8 cellular contexts compared by ENCODE assay signal in the genomic region with DNA sequence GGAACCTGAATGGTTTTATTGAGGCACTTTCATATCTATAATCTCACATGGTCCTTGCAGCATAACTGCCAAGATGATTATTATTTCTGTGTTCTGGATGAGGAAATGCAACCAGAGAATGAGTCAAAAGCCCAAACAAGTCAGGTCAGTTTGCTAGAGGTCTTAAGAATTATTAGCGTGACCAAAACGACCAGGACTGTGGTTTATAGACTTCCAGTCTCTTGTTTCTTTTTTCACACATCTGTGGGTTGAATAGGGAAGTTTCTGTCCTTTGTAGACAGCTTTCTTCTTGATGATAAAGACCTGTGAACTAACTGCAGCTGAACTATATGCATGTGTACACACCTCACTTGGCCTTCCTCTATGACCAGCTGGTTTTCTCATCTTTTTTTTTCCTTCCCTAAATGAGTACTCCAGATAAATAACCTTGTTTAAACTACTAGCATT. TPM values are rescaled to one million over a fixed set of nuclear protein-coding genes. Genes with fewer than 3 reads are reported as not detected.
A peak's percentile ranks its signal among the peaks of the same experiment; 100 is the strongest.
DNase-seq lines count a peak whose midpoint lies in the region; ATAC-seq and TF ChIP-seq lines count a peak whose summit lies in the region.
"Had no signal": no experiment of that assay in that cellular context is flagged by ENCODE, and none has a peak within 500 bp of the region (broad histone marks: within the 10 kb centered on the region; RNA-seq: fewer than 3 reads in every experiment).

No MANE protein-coding gene starts in this region.

- H3K27me3 ChIP-seq in KMS-11 (ENCODE audit: insufficient read depth, low read depth) = no peaks in the 10 kb centered on the region
- no peaks in the 10 kb centered on the region for H3K27me3 ChIP-seq in transverse colon

- no peaks in the 10 kb centered on the region for H3K36me3 Mint-ChIP-seq in naive B cell

- no peaks in the 10 kb centered on the region for H4K20me1 ChIP-seq in KMS-11 (ENCODE audit: insufficient read depth)

- WGBS in transverse colon (ENCODE audit: low coverage in 1 of 2), 2 donors = 16 to 31% methylated on average over 2 of the region's 2 CpGs

- no peaks in the 10 kb centered on the region for H3K9me3 ChIP-seq in transverse colon

- peak overlapping the region; percentile 91 for H3K4me2 ChIP-seq in KMS-11

- no peaks in the 10 kb centered on the region for H3K27me3 Mint-ChIP-seq in naive B cell

- H3K9ac ChIP-seq in KMS-11 = no peak overlapping the region

- intact Hi-C loops in transverse colon (cut with DNase I; ENCODE audit: low total_unique reads) = no loop called here

- in situ Hi-C loops in transverse colon (cut with MboI; ENCODE audit: low pct_ligation_motif_present in 1 of 4, low pct_unique_long_range_greater_than_20kb in 1 of 4, low sequenced_read_pairs in 3 of 4) = no loop called here

- no peak for TF ChIP-seq EP300 in transverse colon (IDR thresholded peaks at IDR 0.05; ENCODE audit: low read depth)

- peak; percentile 5 for DNase-seq in naive B cell
- no peak for DNase-seq in transverse colon
- no peak for DNase-seq in hippocampal formation (lab: John Stamatoyannopoulos, UW)
- DNase-seq in HuH-7 (ENCODE audit: low spot score) = no peak
- DNase-seq: NCI-H187 had no signal

- peak; percentile 90 for ATAC-seq in GM19043 (IDR thresholded peaks at IDR 0.05; ENCODE audit: low read depth, unreplicated experiment)
- peak; percentile 92 for ATAC-seq in HG02798 (IDR thresholded peaks at IDR 0.05; ENCODE audit: poor library complexity, unreplicated experiment)
- peak; percentile 67 to 74 for ATAC-seq in naive B cell (ENCODE audit: low read depth in 2 of 2)

- peak overlapping the region in 2 of 8 donors; percentile 2 to 6 for H3K4me3 Mint-ChIP-seq in naive B cell

- no peaks in the 10 kb centered on the region for H3K36me3 ChIP-seq in KMS-11 (ENCODE audit: insufficient read depth)
- H3K36me3 ChIP-seq in transverse colon = no peaks in the 10 kb centered on the region

- H3K4me1 ChIP-seq in KMS-11 (ENCODE audit: low read depth, poor library complexity, severe bottlenecking) (peaks cover 49% of the 10 kb centered on the region), transverse colon (peaks cover 0 to 14% (median 7%) of the 10 kb centered on the region in 4 donors)

- TF ChIP-seq CTCF in KMS-11 (conservative IDR thresholded peaks at IDR 0.05; ENCODE audit: low read depth, low read length) (no peak), transverse colon (IDR thresholded peaks at IDR 0.05) (no peak)

- peaks cover 0 to 5% (median 0%) of the 10 kb centered on the region in 7 donors for H3K9me3 Mint-ChIP-seq in naive B cell

- H3K27ac ChIP-seq in KMS-11 = peak overlapping the region; percentile 38; the same call in 1 of the 2 replicates
- peak overlapping the region in 1 of 4 donors; percentile 14 for H3K27ac ChIP-seq in transverse colon

- H3K4me1 Mint-ChIP-seq in naive B cell = peaks cover 18 to 34% (median 23%) of the 10 kb centered on the region in 3 donors

- no peak overlapping the region for H3K4me3 ChIP-seq in KMS-11 (IDR thresholded peaks at IDR 0.05; ENCODE audit: insufficient read depth, low read depth, low read length)
- no peak overlapping the region for H3K4me3 ChIP-seq in transverse colon

- H3K27ac Mint-ChIP-seq in naive B cell = peak overlapping the region in 1 of 6 donors; percentile 25

- no peaks in the 10 kb centered on the region for H3K79me2 ChIP-seq in KMS-11 (ENCODE audit: insufficient read depth, low read depth)

- no peak for TF ChIP-seq POLR2A in transverse colon (IDR thresholded peaks at IDR 0.05)

- H2AFZ ChIP-seq in KMS-11 (ENCODE audit: low read depth) = no peak overlapping the region

RNA-seq across cellular contexts. Expression of a gene that starts 13.9 kb away (rescaled TPM):
- 1 to 10 TPM in 5 of 6 donors, under 1 TPM in 1; 0.26 to 2.9 (median 2.2) TPM for polyA plus RNA-seq in naive B cell (ENCODE audit: low read depth in 6 of 6)
- 1 to 10 TPM in 3 of 4 donors, not detected in 1; 1.2 to 4.5 (median 2.2) TPM for total RNA-seq in transverse colon
